9 cellular contexts compared by ENCODE assay signal in the genomic region with DNA sequence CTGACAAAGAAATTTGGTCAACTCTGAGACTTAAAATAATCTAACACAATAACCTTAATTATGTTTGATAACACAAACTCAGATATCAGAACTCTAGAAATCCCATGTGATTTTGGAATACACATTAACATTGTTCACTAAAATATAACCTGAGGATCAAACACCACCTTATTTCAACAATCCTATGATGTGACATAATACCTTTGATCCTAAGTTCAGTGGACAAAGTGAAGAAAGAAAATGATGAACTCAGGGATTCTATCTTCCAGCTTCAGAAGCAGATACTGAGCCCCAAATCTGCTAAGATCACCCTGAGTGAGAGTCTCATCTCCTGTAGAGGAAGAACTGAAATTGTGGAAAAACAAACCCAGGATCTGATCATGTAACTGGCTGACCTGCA. TPM values are rescaled to one million over a fixed set of nuclear protein-coding genes. Genes with fewer than 3 reads are reported as not detected.
"Had no signal": no experiment of that assay in that cellular context is flagged by ENCODE, and none has a peak within 500 bp of the region (broad histone marks: within the 10 kb centered on the region; RNA-seq: fewer than 3 reads in every experiment).

No MANE protein-coding gene starts in this region.

- H3K4me3 ChIP-seq: GM12878 had no signal

- DNase-seq: GDM1, GF-D8 had no signal

- ATAC-seq: GM12878 had no signal

- FAIRE-seq: G401.6, GM12878, GM12891, GM12892, GM18507, GM19239 had no signal

RNA-seq across cellular contexts. Expression of a gene that starts 35.7 kb away (rescaled TPM):
- total RNA-seq: G401 had no signal

RNA-seq across cellular contexts. Expression of a gene that starts 56.1 kb away (rescaled TPM):
- total RNA-seq: G401 had no signal
